In genomic region chr17:63057560-63057959, GRCh38 we compare ENCODE assay signal across 1 cellular context.
A peak's percentile ranks its signal among the peaks of the same experiment; 100 is the strongest.
TF ChIP-seq lines count a peak whose summit lies in the region.

No MANE protein-coding gene starts in this region.

TF ChIP-seq in HEK293, 187 proteins besides CTCF, POLR2A, EP300 and RAD21 (continued from another document):
- TF ChIP-seq ZNF280D (tag by site-specific recombination; IDR thresholded peaks at IDR 0.05) = peak; percentile 90
- peak; percentile 57; the same call in 1 of the 2 replicates for TF ChIP-seq ZNF580 (tag by site-specific recombination; IDR thresholded peaks at IDR 0.05)
